In genomic region chr1:234769284-234769998, GRCh38 we compare ENCODE assay signal across 1 cellular context.
TF ChIP-seq lines count a peak whose summit lies in the region.

No MANE protein-coding gene starts in this region.

TF ChIP-seq in HepG2, 621 proteins besides CTCF, POLR2A, EP300 and RAD21 (continued from another document):
- TF ChIP-seq HIC2 (CRISPR knock-in tag; IDR thresholded peaks at IDR 0.05; ENCODE audit: low read depth) (0 out of 2 replicates have a peak, but pooled peaks have one; percentile 28), ZNF768 (CRISPR knock-in tag; IDR thresholded peaks at IDR 0.05) (peak; percentile 64; the same call in 1 of the 2 replicates), CEBPG (CRISPR knock-in tag; IDR thresholded peaks at IDR 0.05) (no peak), HOXA7 (CRISPR knock-in tag; IDR thresholded peaks at IDR 0.05) (no peak)
TF ChIP-seq in HepG2: peak in this region for 5.
